In the genomic region with DNA sequence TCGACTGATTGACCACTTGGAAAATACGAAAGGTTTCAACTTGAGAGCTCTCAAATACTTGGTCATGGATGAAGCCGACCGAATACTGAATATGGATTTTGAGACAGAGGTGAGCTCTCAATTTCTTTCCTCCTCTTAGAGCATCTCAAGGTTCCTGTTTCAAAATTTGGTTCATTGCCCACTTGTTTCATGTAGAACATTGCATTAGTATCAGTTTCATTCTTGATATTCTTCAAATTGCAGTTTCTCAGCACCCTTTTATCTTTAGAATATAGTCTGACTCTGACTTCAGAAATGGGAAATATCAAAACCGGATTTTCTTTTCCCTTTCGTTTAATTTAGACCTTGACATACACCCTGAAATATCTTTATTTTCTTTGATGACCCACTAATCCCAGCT, we compare ENCODE assay signal across 15 cellular contexts. TPM values are rescaled to one million over a fixed set of nuclear protein-coding genes. Genes with fewer than 3 reads are reported as not detected.
DNase-seq lines count a peak whose midpoint lies in the region; ATAC-seq and TF ChIP-seq lines count a peak whose summit lies in the region.
"Had no signal": no experiment of that assay in that cellular context is flagged by ENCODE, and none has a peak within 500 bp of the region (broad histone marks: within the 10 kb centered on the region; RNA-seq: fewer than 3 reads in every experiment).

No MANE protein-coding gene starts in this region.

- ATAC-seq in GM18505 (IDR thresholded peaks at IDR 0.05; ENCODE audit: unreplicated experiment) (peak; percentile 72), GM21367 (IDR thresholded peaks at IDR 0.05; ENCODE audit: unreplicated experiment) (peak; percentile 45), HG02981 (IDR thresholded peaks at IDR 0.05; ENCODE audit: unreplicated experiment) (peak; percentile 76), HG02642 (IDR thresholded peaks at IDR 0.05; ENCODE audit: poor library complexity, unreplicated experiment) (no peak)
- ATAC-seq: activated CD8-positive, alpha-beta T cell treated with anti-CD3 and anti-CD28 coated beads, Interleukin-2, amount 10 ng/mL, durations not matched to agents 7 days and 5 days had no signal

- H3K9me3 Mint-ChIP-seq in activated naive CD8-positive, alpha-beta T cell treated with anti-CD3 and anti-CD28 coated beads for 36 hours: no peaks in the 10 kb centered on the region
- H3K9me3 Mint-ChIP-seq in immature natural killer cell: no peaks in the 10 kb centered on the region
- H3K9me3 Mint-ChIP-seq: activated naive CD4-positive, alpha-beta T cell treated with anti-CD3 and anti-CD28 coated beads, Interleukin-2, amount 50 U/mL, for 24 hours; stimulated activated naive CD8-positive, alpha-beta T cell treated with anti-CD3 and anti-CD28 coated beads, Interleukin-15, Interleukin-2, amounts not matched to agents 100 ng/mL and 50 ng/mL, for 24 hours had no signal

- H3K36me3 Mint-ChIP-seq in activated naive CD8-positive, alpha-beta T cell treated with anti-CD3 and anti-CD28 coated beads for 36 hours: peaks cover 40% of the 10 kb centered on the region
- peaks cover 30 to 58% (median 31%) of the 10 kb centered on the region in 3 donors for H3K36me3 Mint-ChIP-seq in immature natural killer cell

- H3K4me3 Mint-ChIP-seq in activated naive CD8-positive, alpha-beta T cell treated with anti-CD3 and anti-CD28 coated beads for 36 hours: no peak overlapping the region
- H3K4me3 Mint-ChIP-seq in immature natural killer cell: no peak overlapping the region
- H3K4me3 Mint-ChIP-seq: activated CD8-positive, alpha-beta T cell treated with anti-CD3 and anti-CD28 coated beads, Interleukin-2, amount 10 ng/mL, durations not matched to agents 7 days and 5 days; activated naive CD4-positive, alpha-beta T cell treated with anti-CD3 and anti-CD28 coated beads, Interleukin-2, amount 50 U/mL, for 24 hours; stimulated activated naive CD8-positive, alpha-beta T cell treated with anti-CD3 and anti-CD28 coated beads, Interleukin-15, Interleukin-2, amounts not matched to agents 100 ng/mL and 50 ng/mL, for 24 hours had no signal

- no peak for DNase-seq in activated naive CD8-positive, alpha-beta T cell treated with anti-CD3 and anti-CD28 coated beads for 36 hours
- DNase-seq in EL: no peak
- no peak for DNase-seq in immature natural killer cell
- DNase-seq in stimulated activated CD8-positive, alpha-beta memory T cell treated with anti-CD3 and anti-CD28 coated beads, Interleukin-4, amount 100 ng/mL, for 48 hours: no peak
- DNase-seq: activated CD8-positive, alpha-beta T cell treated with anti-CD3 and anti-CD28 coated beads, Interleukin-2, amount 10 ng/mL, durations not matched to agents 7 days and 5 days; NCI-H1092; NCI-H510A treated with DMSO at 0.1 percent for 48 hours; RPMI8226; stimulated activated CD4-positive, alpha-beta T cell treated with anti-CD3 and anti-CD28 coated beads, Interleukin-4, amount 100 ng/mL, for 24 hours had no signal

- no peak for TF ChIP-seq POLR2A in GM18505 (IDR thresholded peaks at IDR 0.05; ENCODE audit: borderline replicate concordance, extremely low read depth, insufficient read depth, insufficient read length)

- no peaks in the 10 kb centered on the region for H3K27me3 Mint-ChIP-seq in activated naive CD8-positive, alpha-beta T cell treated with anti-CD3 and anti-CD28 coated beads for 36 hours
- H3K27me3 Mint-ChIP-seq in immature natural killer cell (ENCODE audit: low read depth in 3 of 3): peaks cover 0 to 2% (median 0%) of the 10 kb centered on the region in 3 donors
- H3K27me3 Mint-ChIP-seq: activated naive CD4-positive, alpha-beta T cell treated with anti-CD3 and anti-CD28 coated beads, Interleukin-2, amount 50 U/mL, for 24 hours; stimulated activated naive CD8-positive, alpha-beta T cell treated with anti-CD3 and anti-CD28 coated beads, Interleukin-15, Interleukin-2, amounts not matched to agents 100 ng/mL and 50 ng/mL, for 24 hours had no signal

- H3K27ac Mint-ChIP-seq in activated naive CD8-positive, alpha-beta T cell treated with anti-CD3 and anti-CD28 coated beads for 36 hours: peak overlapping the region; percentile 54
- no peak overlapping the region for H3K27ac Mint-ChIP-seq in immature natural killer cell
- H3K27ac Mint-ChIP-seq: activated CD8-positive, alpha-beta T cell treated with anti-CD3 and anti-CD28 coated beads, Interleukin-2, amount 10 ng/mL, durations not matched to agents 7 days and 5 days; activated naive CD4-positive, alpha-beta T cell treated with anti-CD3 and anti-CD28 coated beads, Interleukin-2, amount 50 U/mL, for 24 hours; stimulated activated naive CD8-positive, alpha-beta T cell treated with anti-CD3 and anti-CD28 coated beads, Interleukin-15, Interleukin-2, amounts not matched to agents 100 ng/mL and 50 ng/mL, for 24 hours had no signal

- peaks cover 35% of the 10 kb centered on the region for H3K4me1 Mint-ChIP-seq in activated naive CD8-positive, alpha-beta T cell treated with anti-CD3 and anti-CD28 coated beads for 36 hours
- H3K4me1 Mint-ChIP-seq in immature natural killer cell: peaks cover 6 to 20% of the 10 kb centered on the region in 2 donors

RNA-seq across cellular contexts. Expression of a gene that starts 8.8 kb away (rescaled TPM):
- total RNA-seq in activated naive CD8-positive, alpha-beta T cell treated with anti-CD3 and anti-CD28 coated beads for 36 hours: 100 to 1,000 TPM in 1 of 2 experiments, 10 to 100 TPM in 1; 98.5 to 107 TPM
- 10 to 100 TPM; 39.3 to 62.7 (median 51.1) TPM for polyA plus RNA-seq in immature natural killer cell

RNA-seq across cellular contexts. Expression of a gene that starts 36.5 kb away (rescaled TPM):
- 1 to 10 TPM; 2.3 to 3.1 TPM for total RNA-seq in activated naive CD8-positive, alpha-beta T cell treated with anti-CD3 and anti-CD28 coated beads for 36 hours
- polyA plus RNA-seq in immature natural killer cell: under 1 TPM in 1 of 3 donors, not detected in 2; 0.34 TPM
